Comparison of ENCODE assay signal across 3 cellular contexts in genomic region chr3:82796765-82797164, GRCh38.
TF ChIP-seq lines count a peak whose summit lies in the region.

No MANE protein-coding gene starts in this region.

TF ChIP-seq in GM23338, 12 proteins besides CTCF, POLR2A, EP300 and RAD21 (continues in another document):
- TF ChIP-seq, protein P1, sequence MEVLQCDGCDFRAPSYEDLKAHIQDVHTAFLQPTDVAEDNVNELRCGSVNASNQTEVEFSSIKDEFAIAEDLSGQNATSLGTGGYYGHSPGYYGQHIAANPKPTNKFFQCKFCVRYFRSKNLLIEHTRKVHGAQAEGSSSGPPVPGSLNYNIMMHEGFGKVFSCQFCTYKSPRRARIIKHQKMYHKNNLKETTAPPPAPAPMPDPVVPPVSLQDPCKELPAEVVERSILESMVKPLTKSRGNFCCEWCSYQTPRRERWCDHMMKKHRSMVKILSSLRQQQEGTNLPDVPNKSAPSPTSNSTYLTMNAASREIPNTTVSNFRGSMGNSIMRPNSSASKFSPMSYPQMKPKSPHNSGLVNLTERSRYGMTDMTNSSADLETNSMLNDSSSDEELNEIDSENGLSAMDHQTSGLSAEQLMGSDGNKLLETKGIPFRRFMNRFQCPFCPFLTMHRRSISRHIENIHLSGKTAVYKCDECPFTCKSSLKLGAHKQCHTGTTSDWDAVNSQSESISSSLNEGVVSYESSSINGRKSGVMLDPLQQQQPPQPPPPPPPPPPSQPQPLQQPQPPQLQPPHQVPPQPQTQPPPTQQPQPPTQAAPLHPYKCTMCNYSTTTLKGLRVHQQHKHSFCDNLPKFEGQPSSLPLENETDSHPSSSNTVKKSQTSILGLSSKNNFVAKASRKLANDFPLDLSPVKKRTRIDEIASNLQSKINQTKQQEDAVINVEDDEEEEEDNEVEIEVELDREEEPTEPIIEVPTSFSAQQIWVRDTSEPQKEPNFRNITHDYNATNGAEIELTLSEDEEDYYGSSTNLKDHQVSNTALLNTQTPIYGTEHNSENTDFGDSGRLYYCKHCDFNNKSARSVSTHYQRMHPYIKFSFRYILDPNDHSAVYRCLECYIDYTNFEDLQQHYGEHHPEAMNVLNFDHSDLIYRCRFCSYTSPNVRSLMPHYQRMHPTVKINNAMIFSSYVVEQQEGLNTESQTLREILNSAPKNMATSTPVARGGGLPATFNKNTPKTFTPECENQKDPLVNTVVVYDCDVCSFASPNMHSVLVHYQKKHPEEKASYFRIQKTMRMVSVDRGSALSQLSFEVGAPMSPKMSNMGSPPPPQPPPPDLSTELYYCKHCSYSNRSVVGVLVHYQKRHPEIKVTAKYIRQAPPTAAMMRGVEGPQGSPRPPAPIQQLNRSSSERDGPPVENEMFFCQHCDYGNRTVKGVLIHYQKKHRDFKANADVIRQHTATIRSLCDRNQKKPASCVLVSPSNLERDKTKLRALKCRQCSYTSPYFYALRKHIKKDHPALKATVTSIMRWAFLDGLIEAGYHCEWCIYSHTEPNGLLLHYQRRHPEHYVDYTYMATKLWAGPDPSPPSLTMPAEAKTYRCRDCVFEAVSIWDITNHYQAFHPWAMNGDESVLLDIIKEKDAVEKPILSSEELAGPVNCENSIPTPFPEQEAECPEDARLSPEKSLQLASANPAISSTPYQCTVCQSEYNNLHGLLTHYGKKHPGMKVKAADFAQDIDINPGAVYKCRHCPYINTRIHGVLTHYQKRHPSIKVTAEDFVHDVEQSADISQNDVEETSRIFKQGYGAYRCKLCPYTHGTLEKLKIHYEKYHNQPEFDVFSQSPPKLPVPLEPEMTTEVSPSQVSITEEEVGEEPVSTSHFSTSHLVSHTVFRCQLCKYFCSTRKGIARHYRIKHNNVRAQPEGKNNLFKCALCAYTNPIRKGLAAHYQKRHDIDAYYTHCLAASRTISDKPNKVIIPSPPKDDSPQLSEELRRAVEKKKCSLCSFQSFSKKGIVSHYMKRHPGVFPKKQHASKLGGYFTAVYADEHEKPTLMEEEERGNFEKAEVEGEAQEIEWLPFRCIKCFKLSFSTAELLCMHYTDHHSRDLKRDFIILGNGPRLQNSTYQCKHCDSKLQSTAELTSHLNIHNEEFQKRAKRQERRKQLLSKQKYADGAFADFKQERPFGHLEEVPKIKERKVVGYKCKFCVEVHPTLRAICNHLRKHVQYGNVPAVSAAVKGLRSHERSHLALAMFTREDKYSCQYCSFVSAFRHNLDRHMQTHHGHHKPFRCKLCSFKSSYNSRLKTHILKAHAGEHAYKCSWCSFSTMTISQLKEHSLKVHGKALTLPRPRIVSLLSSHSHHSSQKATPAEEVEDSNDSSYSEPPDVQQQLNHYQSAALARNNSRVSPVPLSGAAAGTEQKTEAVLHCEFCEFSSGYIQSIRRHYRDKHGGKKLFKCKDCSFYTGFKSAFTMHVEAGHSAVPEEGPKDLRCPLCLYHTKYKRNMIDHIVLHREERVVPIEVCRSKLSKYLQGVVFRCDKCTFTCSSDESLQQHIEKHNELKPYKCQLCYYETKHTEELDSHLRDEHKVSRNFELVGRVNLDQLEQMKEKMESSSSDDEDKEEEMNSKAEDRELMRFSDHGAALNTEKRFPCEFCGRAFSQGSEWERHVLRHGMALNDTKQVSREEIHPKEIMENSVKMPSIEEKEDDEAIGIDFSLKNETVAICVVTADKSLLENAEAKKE (CRISPR knock-in tag; IDR thresholded peaks at IDR 0.05) = no peak
- TF ChIP-seq CREB1 (CRISPR knock-in tag; IDR thresholded peaks at IDR 0.05; ENCODE audit: low read depth) (no peak), ZNF331 (CRISPR knock-in tag; IDR thresholded peaks at IDR 0.05; ENCODE audit: low read depth) (no peak), STAT1 (IDR thresholded peaks at IDR 0.05; ENCODE audit: unreplicated experiment) (no peak), EZH2phosphoT487 (IDR thresholded peaks at IDR 0.05; ENCODE audit: unreplicated experiment) (no peak), EZH2 (IDR thresholded peaks at IDR 0.05; ENCODE audit: low read depth, unreplicated experiment) (no peak)

TF ChIP-seq in H1, 55 proteins besides CTCF, POLR2A, EP300 and RAD21:
- TF ChIP-seq JUN (IDR thresholded peaks at IDR 0.05; ENCODE audit: low read depth, low read length) (no peak), CHD1 (IDR thresholded peaks at IDR 0.05; ENCODE audit: low read depth, low read length) (no peak), CREB1 (IDR thresholded peaks at IDR 0.05) (no peak), SP4 (IDR thresholded peaks at IDR 0.05; ENCODE audit: low read length) (no peak), TBP (IDR thresholded peaks at IDR 0.05; ENCODE audit: low read depth, low read length) (no peak), CEBPB (IDR thresholded peaks at IDR 0.05; ENCODE audit: low read depth, low read length) (no peak)

TF ChIP-seq in SK-N-SH, 30 proteins besides CTCF, POLR2A, EP300 and RAD21:
- no peak for TF ChIP-seq RFX5 (IDR thresholded peaks at IDR 0.05; ENCODE audit: low read length)
- no peak for TF ChIP-seq JUND (IDR thresholded peaks at IDR 0.05)
- no peak for TF ChIP-seq USF2 (IDR thresholded peaks at IDR 0.05; ENCODE audit: borderline replicate concordance, low read depth, low read length)
- TF ChIP-seq GATA2 (CRISPR knock-in tag; IDR thresholded peaks at IDR 0.05) = no peak
